In the genomic region with DNA sequence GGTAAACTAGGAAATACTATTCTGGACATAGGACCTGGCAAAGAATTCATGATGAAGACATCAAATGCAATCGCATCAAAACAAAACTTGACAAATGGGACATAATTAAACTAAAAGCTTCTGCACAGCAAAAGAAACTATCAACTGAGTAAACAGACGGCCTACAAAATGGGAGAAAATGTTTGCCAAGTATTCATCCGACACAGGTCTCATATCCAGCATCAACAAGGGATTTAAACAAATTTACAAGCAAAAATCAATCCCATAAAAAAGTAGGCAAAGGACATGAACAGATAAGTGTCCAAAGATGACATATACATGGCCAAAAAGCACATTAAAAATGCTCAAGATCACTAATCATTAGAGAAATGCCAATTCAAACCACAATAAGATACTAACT, we compare ENCODE assay signal across 19 cellular contexts.
A peak's percentile ranks its signal among the peaks of the same experiment; 100 is the strongest.
DNase-seq lines count a peak whose midpoint lies in the region; ATAC-seq lines count a peak whose summit lies in the region.
"Had no signal": no experiment of that assay in that cellular context is flagged by ENCODE, and none has a peak within 500 bp of the region (broad histone marks: within the 10 kb centered on the region; RNA-seq: fewer than 3 reads in every experiment).

No MANE protein-coding gene starts in this region.

- no peaks in the 10 kb centered on the region for H3K27me3 Mint-ChIP-seq in T-cell

- H3K4me3 ChIP-seq in endocrine pancreas (ENCODE audit: control insufficient read depth, insufficient read depth, low read length): peak overlapping the region; percentile 5
- H3K4me3 ChIP-seq: BLaER1 treated with 17β-estradiol and CSF1 and Interleukin-3, amounts not matched to agents 10 nM and 100 nM had no signal

- no peaks in the 10 kb centered on the region for H3K4me1 Mint-ChIP-seq in T-cell

- peaks cover 17 to 31% (median 22%) of the 10 kb centered on the region in 3 donors for H3K9me3 Mint-ChIP-seq in T-cell

- H3K27me3 ChIP-seq in endocrine pancreas (ENCODE audit: control insufficient read depth, insufficient read depth, low read length): no peaks in the 10 kb centered on the region
- H3K27me3 ChIP-seq: BLaER1 treated with 17β-estradiol and CSF1 and Interleukin-3, amounts not matched to agents 10 nM and 100 nM had no signal

- peak; percentile 70 for DNase-seq in NCI-H1092 (lab: John Stamatoyannopoulos, UW)
- DNase-seq in NCI-H2081 (lab: John Stamatoyannopoulos, UW): peak; percentile 63 to 93
- DNase-seq in NCI-H446 treated with DMSO at 0.1 percent for 48 hours (lab: John Stamatoyannopoulos, UW): peak; percentile 68
- no peak for DNase-seq in stimulated activated naive CD4-positive, alpha-beta T cell treated with Interleukin-2 at 50 U/mL for 16 hours (lab: John Stamatoyannopoulos, UW)
- DNase-seq in OCI-M2 (lab: John Stamatoyannopoulos, UW; ENCODE audit: unreplicated experiment): no peak
- DNase-seq in T-cell: no peak
- DNase-seq: CD8-positive, alpha-beta T cell; DMS79 treated with DMSO at 0.1 percent for 48 hours; KBM-7; MV-4-11; NCI-H187; RPMI8226; SIG-M5; T-helper 1 cell; T-helper 9 cell had no signal

- no peak overlapping the region for H3K9ac ChIP-seq in endocrine pancreas (ENCODE audit: control insufficient read depth, insufficient read depth, low read length)
- H3K9ac ChIP-seq: BLaER1 treated with 17β-estradiol and CSF1 and Interleukin-3, amounts not matched to agents 10 nM and 100 nM had no signal

- POLR2A ChIA-PET in T-cell (lab: Charles Lee): no interaction called here

- no peak for ATAC-seq in T-cell (replicated peaks in 1 of 4)
- ATAC-seq in HG03521 (IDR thresholded peaks at IDR 0.05; ENCODE audit: unreplicated experiment): no peak
- ATAC-seq: CD8-positive, alpha-beta T cell; SK-N-SH treated with all-trans-retinoic acid at 6 μM for 48 hours had no signal

- no peaks in the 10 kb centered on the region for H3K4me1 ChIP-seq in endocrine pancreas (ENCODE audit: control insufficient read depth, insufficient read depth, low read length)
- H3K4me1 ChIP-seq: BLaER1 treated with 17β-estradiol and CSF1 and Interleukin-3, amounts not matched to agents 10 nM and 100 nM had no signal

- H3K36me3 ChIP-seq in endocrine pancreas (ENCODE audit: control insufficient read depth, insufficient read depth, low read length): no peaks in the 10 kb centered on the region
- H3K36me3 ChIP-seq: BLaER1 treated with 17β-estradiol and CSF1 and Interleukin-3, amounts not matched to agents 10 nM and 100 nM had no signal

- CTCF ChIA-PET in T-cell (lab: Charles Lee): interaction anchor here in 1 of 2 donors (0.6 kb wide), 1 partner anchor 1273 kb away, joined by 3 read pairs; no protein-coding TSS in a partner anchor

- no peak overlapping the region for H3K4me3 Mint-ChIP-seq in T-cell
- H3K4me3 Mint-ChIP-seq: CD8-positive, alpha-beta T cell had no signal

- no peaks in the 10 kb centered on the region for H3K9me3 ChIP-seq in endocrine pancreas (ENCODE audit: control insufficient read depth, low read length)

- no peaks in the 10 kb centered on the region for H3K36me3 Mint-ChIP-seq in T-cell
- H3K36me3 Mint-ChIP-seq: CD8-positive, alpha-beta T cell had no signal

- H3K27ac Mint-ChIP-seq in T-cell: no peak overlapping the region
- H3K27ac Mint-ChIP-seq: CD8-positive, alpha-beta T cell had no signal

Comparison
In these comparisons a context has a peak if more than half of its experiments do, and no peak if none do; other contexts are left out.
1. DNase-seq: peak in NCI-H1092 (single experiment), NCI-H2081 (2 of 2) and NCI-H446 treated with DMSO at 0.1 percent for 48 hours (single experiment); none in stimulated activated naive CD4-positive, alpha-beta T cell treated with Interleukin-2 at 50 U/mL for 16 hours (single experiment), OCI-M2 (single experiment) and T-cell (0 of 34).